In genomic region chr11:64924910-64925284, GRCh38 we compare ENCODE assay signal across 1 cellular context.
A peak's percentile ranks its signal among the peaks of the same experiment; 100 is the strongest.
TF ChIP-seq lines count a peak whose summit lies in the region.

No MANE protein-coding gene starts in this region.

TF ChIP-seq in H1, 55 proteins besides CTCF, POLR2A, EP300 and RAD21:
- peak in 1 of 2 experiments; percentile 17; a peak in 1 of 4 replicates for TF ChIP-seq HDAC2 (IDR thresholded peaks at IDR 0.05; ENCODE audit: borderline replicate concordance in 1 of 2, low read depth in 2 of 2, low read length in 2 of 2)
- TF ChIP-seq USF2 (IDR thresholded peaks at IDR 0.05; ENCODE audit: low read length): no peak
